ENCODE assay signal across 9 cellular contexts in genomic region chr20:58174708-58175287, GRCh38. TPM values are rescaled to one million over a fixed set of nuclear protein-coding genes. Genes with fewer than 3 reads are reported as not detected.
DNase-seq lines count a peak whose midpoint lies in the region; ATAC-seq and TF ChIP-seq lines count a peak whose summit lies in the region.
"Had no signal": no experiment of that assay in that cellular context is flagged by ENCODE, and none has a peak within 500 bp of the region (broad histone marks: within the 10 kb centered on the region; RNA-seq: fewer than 3 reads in every experiment).

No MANE protein-coding gene starts in this region.

- H3K27ac ChIP-seq in cingulate gyrus (ENCODE audit: low read depth, low read length) (peak overlapping the region; percentile 29), lower lobe of right lung (peak overlapping the region; percentile 74), testis (peak overlapping the region; percentile 65 to 85)
- H3K27ac ChIP-seq: SK-N-MC had no signal

- 48 to 50% methylated on average over 10 of the region's 10 CpGs for WGBS in testis, 2 donors

- no peak for TF ChIP-seq CTCF in HFF-Myc (IDR thresholded peaks at IDR 0.05; ENCODE audit: low read depth, low read length, missing control alignments)
- no peak for TF ChIP-seq CTCF in lower lobe of right lung (IDR thresholded peaks at IDR 0.05)
- TF ChIP-seq CTCF in testis (IDR thresholded peaks at IDR 0.05) = no peak
- TF ChIP-seq CTCF in GM20000 (IDR thresholded peaks at IDR 0.05; ENCODE audit: extremely low read depth, missing control alignments) = no peak

- no peaks in the 10 kb centered on the region for H3K36me3 ChIP-seq in lower lobe of right lung
- H3K36me3 ChIP-seq in testis (ENCODE audit: low read depth, missing control alignments) = no peaks in the 10 kb centered on the region

- DNase-seq in HFF-Myc (ENCODE audit: extremely low read depth, low read depth) = no peak
- peak; percentile 24 for DNase-seq in lower lobe of right lung
- DNase-seq in testis = peak; percentile 68
- no peak for DNase-seq in SKM-1 treated with dmso at 0.1 percent for 144 hours (lab: John Stamatoyannopoulos, UW; ENCODE audit: unreplicated experiment)
- DNase-seq in activated T-cell treated with anti-CD3 and anti-CD28 coated beads, Interleukin-2, amount 50 U/mL, for 48 hours = no peak
- no peak for DNase-seq in midbrain (lab: John Stamatoyannopoulos, UW)
- DNase-seq in GM20000 (ENCODE audit: low spot score) = no peak

- intact Hi-C loops in lower lobe of right lung (cut with DNase I) (no loop called here), testis (cut with DNase I; ENCODE audit: low total_unique reads) (loop anchor here (5.0 kb wide), 1 partner anchor 517 kb away; no protein-coding TSS in a partner anchor)

- H3K9me3 ChIP-seq in lower lobe of right lung (no peaks in the 10 kb centered on the region), testis (no peaks in the 10 kb centered on the region)

- H3K4me3 ChIP-seq in HFF-Myc (replicated peaks; ENCODE audit: low read depth, low read length) (peak overlapping the region; percentile 12; the same call in 1 of the 2 replicates), lower lobe of right lung (peak overlapping the region; percentile 35), testis (no peak overlapping the region)
- H3K4me3 ChIP-seq: SK-N-MC had no signal

- peak; percentile 31 to 38 for ATAC-seq in lower lobe of right lung

- peaks cover 16% of the 10 kb centered on the region for H3K27me3 ChIP-seq in lower lobe of right lung (ENCODE audit: low read depth)
- no peaks in the 10 kb centered on the region for H3K27me3 ChIP-seq in testis

- H3K4me1 ChIP-seq in lower lobe of right lung (peaks cover 17% of the 10 kb centered on the region), testis (peaks cover 6% of the 10 kb centered on the region)

- TF ChIP-seq POLR2A in testis (IDR thresholded peaks at IDR 0.05) = no peak

RNA-seq across cellular contexts. Expression of gene ANKRD60, which starts 53.7 kb away (rescaled TPM):
- total RNA-seq in lower lobe of right lung (not detected), testis (1 to 10 TPM; 3.0 to 8.0 TPM)
- polyA plus RNA-seq in testis (ENCODE audit: insufficient read depth, low read depth, low replicate concordance) = 7.7 TPM

Comparison
In these comparisons a context has a peak if more than half of its experiments do, and no peak if none do; other contexts are left out.
1. DNase-seq: peak in lower lobe of right lung (single experiment) and testis (single experiment); none in HFF-Myc (single experiment), SKM-1 treated with dmso at 0.1 percent for 144 hours (single experiment), activated T-cell treated with anti-CD3 and anti-CD28 coated beads, Interleukin-2, amount 50 U/mL, for 48 hours (0 of 2), midbrain (single experiment) and GM20000 (single experiment).
2. H3K4me3 ChIP-seq: peak in HFF-Myc (single experiment) and lower lobe of right lung (single experiment); none in testis (0 of 2).
3. Peak in every context shown above with its lines, with median percentiles within 50 percentile points of each other: H3K27ac ChIP-seq.